In genomic region chr1:115140442-115141144, GRCh38 we compare ENCODE assay signal across 14 cellular contexts. TPM values are rescaled to one million over a fixed set of nuclear protein-coding genes. Genes with fewer than 3 reads are reported as not detected.
A peak's percentile ranks its signal among the peaks of the same experiment; 100 is the strongest.
DNase-seq lines count a peak whose midpoint lies in the region; ATAC-seq and TF ChIP-seq lines count a peak whose summit lies in the region.
"Had no signal": no experiment of that assay in that cellular context is flagged by ENCODE, and none has a peak within 500 bp of the region (broad histone marks: within the 10 kb centered on the region; RNA-seq: fewer than 3 reads in every experiment).

No MANE protein-coding gene starts in this region.

- ATAC-seq in IMR-90 (ENCODE audit: low read depth), result no peak
- ATAC-seq: GM12878, HCT116 had no signal

- no peaks in the 10 kb centered on the region for H3K27me3 ChIP-seq in IMR-90 (ENCODE audit: control insufficient read depth, insufficient read depth, low read length)
- no peaks in the 10 kb centered on the region for H3K27me3 ChIP-seq in trophoblast cell (ENCODE audit: insufficient read depth, low read length)

- H3K36me3 ChIP-seq in IMR-90 (ENCODE audit: control insufficient read depth, insufficient read depth, low read length), result no peaks in the 10 kb centered on the region
- no peaks in the 10 kb centered on the region for H3K36me3 ChIP-seq in trophoblast cell (ENCODE audit: control insufficient read depth in 1 of 2, insufficient read depth in 2 of 2, low read length in 2 of 2)

- H3K27ac ChIP-seq in IMR-90 (ENCODE audit: insufficient read depth, low read length) (no peak overlapping the region), trophoblast cell (ENCODE audit: low read depth, low read length) (no peak overlapping the region)
- H3K27ac ChIP-seq: GM23248 had no signal

- H3K18ac ChIP-seq in IMR-90 (ENCODE audit: low read depth, low read length), result peak overlapping the region; percentile 31; the same call in 1 of the 2 replicates
- no peak overlapping the region for H3K18ac ChIP-seq in trophoblast cell (ENCODE audit: low read length)

- H3K4me3 ChIP-seq in IMR-90 (ENCODE audit: insufficient read depth, low read depth, low read length) (no peak overlapping the region), trophoblast cell (ENCODE audit: low read depth, low read length) (no peak overlapping the region)
- H3K4me3 ChIP-seq: GM12878, GM23248 had no signal

- no peak for TF ChIP-seq CTCF in IMR-90 (conservative IDR thresholded peaks at IDR 0.05; ENCODE audit: low read depth, low read length)

- H2BK12ac ChIP-seq in trophoblast cell (ENCODE audit: low read length), result peak overlapping the region; percentile 25

- H3K9me3 ChIP-seq in IMR-90 (ENCODE audit: control insufficient read depth, insufficient read depth, low read length) (no peaks in the 10 kb centered on the region), trophoblast cell (ENCODE audit: insufficient read depth, low read depth, low read length) (no peaks in the 10 kb centered on the region)
- H3K9me3 ChIP-seq: Caco-2 had no signal

- no peaks in the 10 kb centered on the region for H3K79me2 ChIP-seq in trophoblast cell (ENCODE audit: control insufficient read depth, insufficient read depth, low read length, poor library complexity)

- H3K9ac ChIP-seq in IMR-90 (ENCODE audit: low read depth, low read length) (no peak overlapping the region), trophoblast cell (ENCODE audit: low read length) (no peak overlapping the region)
- H3K9ac ChIP-seq: GM23248 had no signal

- H3K9me1 ChIP-seq in IMR-90 (ENCODE audit: insufficient read depth, low read length), result peaks cover 15% of the 10 kb centered on the region; the same call in 1 of the 2 replicates

- H4K12ac ChIP-seq in trophoblast cell (ENCODE audit: low read depth, low read length), result no peak overlapping the region

- in situ Hi-C loops in IMR-90 (cut with MboI; ENCODE audit: low sequenced_read_pairs), result no loop called here

- H2BK15ac ChIP-seq in IMR-90 (ENCODE audit: low read depth, low read length), result peak overlapping the region; percentile 31; the same call in 2 of the 3 replicates

- WGBS in IMR-90 (ENCODE audit: extremely low coverage in 2 of 2, insufficient read length in 1 of 2), 2 experiments, result no CpG with 5 or more reads among the region's 2 CpGs
- no CpG with 5 or more reads among the region's 2 CpGs for WGBS in trophoblast cell (ENCODE audit: extremely low coverage, insufficient coverage, insufficient read length)

- no peak overlapping the region for H2AK9ac ChIP-seq in IMR-90 (replicated peaks; ENCODE audit: low read depth, low read length, poor library complexity)

- H4K91ac ChIP-seq in IMR-90 (ENCODE audit: insufficient read depth, low read depth, low read length) (peak overlapping the region; percentile 72), trophoblast cell (ENCODE audit: low read depth, low read length) (peak overlapping the region; percentile 2)

- H4K20me1 ChIP-seq in IMR-90 (ENCODE audit: insufficient read depth, low read length), result no peaks in the 10 kb centered on the region

- no peak overlapping the region for H3K4me2 ChIP-seq in IMR-90 (ENCODE audit: low read depth, low read length)
- H3K4me2 ChIP-seq in trophoblast cell (ENCODE audit: low read length), result no peak overlapping the region

- POLR2A ChIA-PET in IMR-90 (lab: Charles Lee; ENCODE audit: unreplicated experiment), result interaction anchor here (0.5 kb wide), 1 partner anchor 131 kb away, joined by 3 read pairs; no protein-coding TSS in a partner anchor

- no peak overlapping the region for H4K5ac ChIP-seq in IMR-90 (ENCODE audit: low read depth, low read length)

- H3K4me1 ChIP-seq in IMR-90 (ENCODE audit: control insufficient read depth, insufficient read depth, low read length) (peaks cover 8% of the 10 kb centered on the region), trophoblast cell (ENCODE audit: control insufficient read depth in 1 of 2, insufficient read depth in 2 of 2, low read length in 2 of 2) (peaks cover 5 to 6% of the 10 kb centered on the region in 2 experiments)

- peak overlapping the region; percentile 65 for H3K14ac ChIP-seq in IMR-90 (replicated peaks; ENCODE audit: low read depth, low read length)
- H3K14ac ChIP-seq in trophoblast cell (ENCODE audit: low read length), result no peak overlapping the region

- BruUV-seq in IMR-90 (replicated peaks; lab: Mats Ljungman, UMichigan), result no TSS peak

- H3K79me1 ChIP-seq in IMR-90 (ENCODE audit: low read depth in 1 of 2, low read length in 2 of 2), result no peaks in the 10 kb centered on the region
- H3K79me1 ChIP-seq in trophoblast cell (ENCODE audit: low read length), result peaks cover 12% of the 10 kb centered on the region

- H2AFZ ChIP-seq in IMR-90 (replicated peaks; ENCODE audit: low read length, poor library complexity) (no peak overlapping the region), trophoblast cell (ENCODE audit: insufficient read depth, low read length, poor library complexity) (no peak overlapping the region)
- H2AFZ ChIP-seq: GM23248 had no signal

- H3K23ac ChIP-seq in IMR-90 (ENCODE audit: low read depth, low read length), result peak overlapping the region; percentile 59
- no peak overlapping the region for H3K23ac ChIP-seq in trophoblast cell (ENCODE audit: low read length)

- no peak overlapping the region for H3K56ac ChIP-seq in IMR-90 (ENCODE audit: extremely low read depth, insufficient read depth, low read length)

- H2BK120ac ChIP-seq in IMR-90 (ENCODE audit: low read depth, low read length) (peak overlapping the region; percentile 78), trophoblast cell (ENCODE audit: insufficient read depth, low read length, poor library complexity) (no peak overlapping the region)

- no peak for TF ChIP-seq RAD21 in IMR-90 (IDR thresholded peaks at IDR 0.05; ENCODE audit: low read length)

- peak overlapping the region; percentile 72 for H2AK5ac ChIP-seq in IMR-90 (ENCODE audit: low read depth, low read length)
- H2AK5ac ChIP-seq in trophoblast cell (ENCODE audit: low read length), result no peak overlapping the region

- peak overlapping the region; percentile 24 for H2BK5ac ChIP-seq in IMR-90 (ENCODE audit: low read depth, low read length, poor library complexity, severe bottlenecking)
- no peak overlapping the region for H2BK5ac ChIP-seq in trophoblast cell (ENCODE audit: low read depth, low read length, poor library complexity)

- H4K8ac ChIP-seq in IMR-90 (ENCODE audit: low read depth in 2 of 2, low read length in 2 of 2) (peak overlapping the region in 1 of 2 experiments; percentile 35; a peak in 2 of 4 replicates), trophoblast cell (ENCODE audit: low read depth, low read length) (no peak overlapping the region)

- intact Hi-C loops in IMR-90 (cut with micrococcal nuclease), result loop anchor here (5.0 kb wide), 1 partner anchor 97 kb away; no protein-coding TSS in a partner anchor

- peak; percentile 27 for DNase-seq in AG20443 (ENCODE audit: low spot score)
- DNase-seq in IMR-90, result no peak
- DNase-seq in hepatic stellate cell (ENCODE audit: low spot score), result peak; percentile 40
- peak; percentile 22 to 32 for DNase-seq in trophoblast cell
- DNase-seq in NCI-H2081 (lab: John Stamatoyannopoulos, UW), result no peak
- DNase-seq in cerebellum (ENCODE audit: low spot score), result no peak
- DNase-seq in stimulated activated naive CD4-positive, alpha-beta T cell treated with Interleukin-2 at 50 U/mL for 16 hours (lab: John Stamatoyannopoulos, UW), result no peak
- DNase-seq in NOMO-1 treated with dmso at 0.1 percent for 144 hours (lab: John Stamatoyannopoulos, UW; ENCODE audit: unreplicated experiment), result no peak
- DNase-seq: ACHN; Caco-2; CD8-positive, alpha-beta memory T cell; GM23248 had no signal

- peak overlapping the region; percentile 76 for H2BK20ac ChIP-seq in IMR-90 (ENCODE audit: low read depth, low read length)

- dilution Hi-C loops in IMR-90 (cut with HindIII; ENCODE audit: low sequenced_read_pairs, unreplicated experiment), result loop anchor here (25.0 kb wide), 1 partner anchor 447 kb away; no protein-coding TSS in a partner anchor

- peak overlapping the region; percentile 67 for H3K4ac ChIP-seq in IMR-90 (ENCODE audit: low read depth, low read length)
- H3K4ac ChIP-seq in trophoblast cell (ENCODE audit: low read depth, low read length), result no peak overlapping the region

- TF ChIP-seq POLR2A in IMR-90 (IDR thresholded peaks at IDR 0.05; ENCODE audit: low read depth, low read length), result no peak

- CTCF ChIA-PET in IMR-90 (lab: Yijun Ruan, JAX), result interaction anchor here (0.8 to 6.5 kb wide), 4 partner anchors 134 to 455 kb away, joined by 3 to 63 read pairs (median 10); no protein-coding TSS in a partner anchor

TF ChIP-seq in IMR-90, 13 proteins besides CTCF, POLR2A, EP300 and RAD21:
- TF ChIP-seq RCOR1 (IDR thresholded peaks at IDR 0.05; ENCODE audit: insufficient replicate concordance, low read length) (no peak), ELK1 (IDR thresholded peaks at IDR 0.05; ENCODE audit: borderline replicate concordance, low read depth, low read length) (no peak)

RNA-seq across cellular contexts. Expression of gene TSPAN2, which starts 51.3 kb away (rescaled TPM):
- 0.18 and 0.83 TPM in 2 replicates for total RNA-seq in IMR-90 (2012; rRNA removed)
- 0.17 and 0.60 TPM in 2 replicates for polyA plus RNA-seq in IMR-90 (2012; rRNA removed)
- polyA plus RNA-seq in IMR-90 (2012; cell fraction: cytosol; rRNA removed), result 0.12 and 0.16 TPM in 2 replicates
- 0.31 TPM in 1 of 2 replicates, not detected in the other for polyA plus RNA-seq in IMR-90 (2012; cell fraction: nucleus; rRNA removed; ENCODE audit: low replicate concordance)
- polyA plus RNA-seq in trophoblast cell (2013), result 18.9 and 20.8 TPM in 2 replicates
- total RNA-seq in cerebellum, result 11.1 TPM

Comparison
In these comparisons a context has a peak if more than half of its experiments do, and no peak if none do; other contexts are left out.
1. DNase-seq: peak in AG20443 (single experiment), hepatic stellate cell (single experiment) and trophoblast cell (2 of 2); none in IMR-90 (single experiment), NCI-H2081 (0 of 2), cerebellum (single experiment), stimulated activated naive CD4-positive, alpha-beta T cell treated with Interleukin-2 at 50 U/mL for 16 hours (single experiment) and NOMO-1 treated with dmso at 0.1 percent for 144 hours (single experiment).